In the genomic region with DNA sequence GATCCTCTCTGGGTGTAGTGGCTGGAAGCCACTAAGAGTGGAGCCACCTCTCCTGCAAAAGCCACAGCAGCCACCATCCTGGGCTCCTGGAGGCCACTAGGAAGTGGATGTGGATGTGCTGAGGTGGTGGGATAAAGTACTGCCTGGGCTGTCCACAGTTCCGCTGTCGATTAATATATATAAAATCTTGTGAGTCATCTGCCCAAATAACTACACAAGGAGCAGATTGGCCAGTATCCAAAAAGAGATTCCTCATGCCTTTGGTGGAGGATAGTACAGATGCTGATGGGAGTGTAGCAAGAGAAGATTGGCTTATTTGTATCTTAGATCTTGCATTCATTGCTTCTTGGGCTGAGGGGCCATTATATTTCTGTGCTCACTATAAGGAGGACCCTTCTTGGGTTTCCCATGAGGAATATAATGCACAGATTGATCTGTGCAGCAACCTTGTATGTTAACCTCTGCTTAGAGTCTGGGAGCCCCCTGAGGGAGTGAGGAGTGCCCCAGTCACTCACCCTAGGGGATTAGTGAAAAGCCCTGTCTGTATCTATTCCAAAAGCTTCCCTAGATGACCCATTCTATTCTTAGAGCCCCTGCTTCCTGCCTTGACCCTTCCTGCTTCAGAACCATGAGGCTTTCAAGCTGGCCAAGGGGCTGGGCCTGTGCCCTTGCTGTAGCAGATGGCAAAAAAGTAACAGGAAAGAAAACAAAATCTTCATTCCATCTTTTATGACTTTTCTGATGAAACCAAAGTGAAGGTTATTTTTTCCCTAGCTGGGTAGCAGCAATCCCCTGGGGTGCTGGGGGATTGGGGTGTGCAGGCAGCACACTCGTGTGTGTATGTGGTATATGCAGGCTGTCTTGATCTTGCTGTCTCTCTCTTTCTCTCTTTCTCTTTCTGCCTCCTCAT, we compare ENCODE assay signal across 8 cellular contexts. TPM values are rescaled to one million over a fixed set of nuclear protein-coding genes. Genes with fewer than 3 reads are reported as not detected.
DNase-seq lines count a peak whose midpoint lies in the region; ATAC-seq, FAIRE-seq and TF ChIP-seq lines count a peak whose summit lies in the region.

No MANE protein-coding gene starts in this region.

- peaks cover 4% of the 10 kb centered on the region for H3K27me3 Mint-ChIP-seq in brain

- H3K27ac ChIP-seq in ACC112 (ENCODE audit: low read depth, low read length) (peak overlapping the region; percentile 78), lower lobe of right lung (peak overlapping the region; percentile 46), left lung (peak overlapping the region in 1 of 2 donors; percentile 19), kidney (ENCODE audit: low read depth in 2 of 2, low read length in 2 of 2) (no peak overlapping the region)

- no peaks in the 10 kb centered on the region for H3K36me3 ChIP-seq in ACC112 (ENCODE audit: insufficient read depth, low read length)
- no peaks in the 10 kb centered on the region for H3K36me3 ChIP-seq in lower lobe of right lung
- no peaks in the 10 kb centered on the region for H3K36me3 ChIP-seq in left lung
- H3K36me3 ChIP-seq in kidney (ENCODE audit: control insufficient read depth in 1 of 2, insufficient read depth in 2 of 2, low read length in 2 of 2): no peaks in the 10 kb centered on the region

- H3K36me3 Mint-ChIP-seq in brain: no peaks in the 10 kb centered on the region

- H2AFZ ChIP-seq in ACC112 (ENCODE audit: low read length, unreplicated experiment): no peak overlapping the region

- H3K9me3 ChIP-seq in lower lobe of right lung (no peaks in the 10 kb centered on the region), left lung (no peaks in the 10 kb centered on the region), kidney (ENCODE audit: control insufficient read depth in 1 of 2, low read length in 2 of 2) (no peaks in the 10 kb centered on the region)

- H3K27me3 ChIP-seq in ACC112 (ENCODE audit: insufficient read depth, low read length): no peaks in the 10 kb centered on the region
- H3K27me3 ChIP-seq in lower lobe of right lung (ENCODE audit: low read depth): no peaks in the 10 kb centered on the region
- no peaks in the 10 kb centered on the region for H3K27me3 ChIP-seq in left lung

- H3K9me3 Mint-ChIP-seq in brain: peaks cover 0 to 7% (median 0%) of the 10 kb centered on the region in 5 experiments

- TF ChIP-seq CTCF in brain (conservative IDR thresholded peaks at IDR 0.05) (no peak), lower lobe of right lung (IDR thresholded peaks at IDR 0.05) (no peak), left lung (IDR thresholded peaks at IDR 0.05) (no peak), kidney (IDR thresholded peaks at IDR 0.05; ENCODE audit: borderline replicate concordance, extremely low read depth, insufficient read depth) (no peak)

- H3K4me1 ChIP-seq in ACC112 (ENCODE audit: control insufficient read depth, insufficient read depth, low read length, unreplicated experiment): peaks cover 54% of the 10 kb centered on the region
- H3K4me1 ChIP-seq in lower lobe of right lung: peaks cover 47% of the 10 kb centered on the region
- H3K4me1 ChIP-seq in left lung: peaks cover 12 to 55% of the 10 kb centered on the region in 2 donors
- peaks cover 0 to 6% of the 10 kb centered on the region in 2 donors for H3K4me1 ChIP-seq in kidney (ENCODE audit: control insufficient read depth in 1 of 2, insufficient read depth in 1 of 2, low read depth in 1 of 2, low read length in 2 of 2)

- intact Hi-C loops in lower lobe of right lung (cut with DNase I): no loop called here
- intact Hi-C loops in left lung (cut with DNase I): no loop called here
- intact Hi-C loops in kidney (cut with DNase I): no loop called here

- no peak for DNase-seq in lower lobe of right lung
- DNase-seq in left lung: no peak
- DNase-seq in kidney: no peak
- no peak for DNase-seq in ecto neural progenitor cell (ENCODE audit: low spot score)
- no peak for DNase-seq in RKO (ENCODE audit: low spot score)

- H3K4me3 Mint-ChIP-seq in brain: no peak overlapping the region

- H3K4me3 ChIP-seq in ACC112 (ENCODE audit: low read depth, low read length) (peak overlapping the region; percentile 40; the same call in 1 of the 2 replicates), lower lobe of right lung (no peak overlapping the region), left lung (no peak overlapping the region), kidney (ENCODE audit: low read length in 2 of 2) (no peak overlapping the region)

- peak; percentile 31 for ATAC-seq in HG02610 (IDR thresholded peaks at IDR 0.05; ENCODE audit: unreplicated experiment)
- no peak for ATAC-seq in lower lobe of right lung
- no peak for ATAC-seq in left lung

- no peak overlapping the region for H3K9ac ChIP-seq in kidney (ENCODE audit: low read length in 2 of 2)

- H3K79me2 ChIP-seq in ACC112 (ENCODE audit: control insufficient read depth, insufficient read depth, low read length, unreplicated experiment): no peaks in the 10 kb centered on the region

- FAIRE-seq in kidney (lab: Jason Lieb, UNC): no peak

- H3K4me1 Mint-ChIP-seq in brain: peaks cover 50% of the 10 kb centered on the region

- H3K27ac Mint-ChIP-seq in brain: peak overlapping the region in 3 of 5 experiments; percentile 52 to 75 (median 61)

RNA-seq across cellular contexts. Expression of a gene that starts 31.8 kb away (rescaled TPM):
- 2.5 TPM for polyA plus RNA-seq in brain (ENCODE audit: insufficient read depth, low read depth, low replicate concordance)
- total RNA-seq in lower lobe of right lung: 20.7 TPM
- 10 to 100 TPM; 12.2 to 21.5 TPM for total RNA-seq in left lung
- 18.3 TPM for total RNA-seq in kidney
- 3.9 TPM for polyA plus RNA-seq in kidney (ENCODE audit: insufficient read depth, low read depth, low replicate concordance)

RNA-seq across cellular contexts. Expression of a gene that starts 60.0 kb away (rescaled TPM):
- 39.6 TPM for polyA plus RNA-seq in brain (ENCODE audit: insufficient read depth, low read depth, low replicate concordance)
- 85.9 TPM for total RNA-seq in lower lobe of right lung
- 100 to 1,000 TPM; 135 to 148 TPM for total RNA-seq in left lung
- 98.3 TPM for total RNA-seq in kidney
- 42.1 TPM for polyA plus RNA-seq in kidney (ENCODE audit: insufficient read depth, low read depth, low replicate concordance)

Comparison
In these comparisons a context has a peak if more than half of its experiments do, and no peak if none do; other contexts are left out.
1. H3K27ac ChIP-seq: peak in ACC112 (single experiment) and lower lobe of right lung (single experiment); none in kidney (0 of 2).